Comparison of ENCODE assay signal across 8 cellular contexts in genomic region chr15:38002883-38003477, GRCh38.
DNase-seq lines count a peak whose midpoint lies in the region; ATAC-seq, FAIRE-seq and TF ChIP-seq lines count a peak whose summit lies in the region.

No MANE protein-coding gene starts in this region.

- H3K9me3 Mint-ChIP-seq in chondrocyte (ENCODE audit: low read depth): peaks cover 23% of the 10 kb centered on the region

- FAIRE-seq in urothelium cell line (lab: Jason Lieb, UNC): no peak

- TF ChIP-seq CTCF in chondrocyte (IDR thresholded peaks at IDR 0.05): peak; percentile 86

- no peaks in the 10 kb centered on the region for H3K4me1 ChIP-seq in NT2/D1 (ENCODE audit: insufficient read depth, insufficient read length)

- H3K36me3 Mint-ChIP-seq in chondrocyte (ENCODE audit: low read depth): peaks cover 7% of the 10 kb centered on the region

- ATAC-seq in GM21619 (IDR thresholded peaks at IDR 0.05; ENCODE audit: unreplicated experiment) (peak; percentile 80), left lobe of liver (peak; percentile 70), GM21737 (IDR thresholded peaks at IDR 0.05; ENCODE audit: unreplicated experiment) (no peak)

- H3K9me3 ChIP-seq in NT2/D1 (ENCODE audit: insufficient read depth, low read length): no peaks in the 10 kb centered on the region

- peaks cover 8% of the 10 kb centered on the region for H3K4me1 Mint-ChIP-seq in chondrocyte (ENCODE audit: low read depth)

- H3K4me3 ChIP-seq in NT2/D1 (ENCODE audit: insufficient read length, low read depth): no peak overlapping the region

- H3K27me3 Mint-ChIP-seq in chondrocyte (ENCODE audit: low read depth): no peaks in the 10 kb centered on the region

- no peak overlapping the region for H3K27ac Mint-ChIP-seq in chondrocyte (ENCODE audit: unreplicated experiment)

- no peak overlapping the region for H3K9ac ChIP-seq in NT2/D1 (ENCODE audit: insufficient read length, low read depth)

- no peaks in the 10 kb centered on the region for H3K36me3 ChIP-seq in NT2/D1 (ENCODE audit: insufficient read depth, insufficient read length, low read length)

- peak; percentile 74 for DNase-seq in EL
- DNase-seq in NT2/D1 (ENCODE audit: low read depth, low spot score): peak; percentile 56
- DNase-seq in chondrocyte (ENCODE audit: low spot score): no peak
- DNase-seq in left lobe of liver (ENCODE audit: low spot score): no peak
- peak; percentile 38 for DNase-seq in urothelium cell line (ENCODE audit: low spot score)
- no peak for DNase-seq in effector CD8-positive, alpha-beta T cell (lab: John Stamatoyannopoulos, UW)

- no peaks in the 10 kb centered on the region for H3K27me3 ChIP-seq in NT2/D1 (ENCODE audit: insufficient read depth, insufficient read length)

- no peak overlapping the region for H3K4me3 Mint-ChIP-seq in chondrocyte (ENCODE audit: unreplicated experiment)

Comparison
In these comparisons a context has a peak if more than half of its experiments do, and no peak if none do; other contexts are left out.
1. DNase-seq: peak in EL (single experiment), NT2/D1 (single experiment) and urothelium cell line (single experiment); none in chondrocyte (single experiment), left lobe of liver (single experiment) and effector CD8-positive, alpha-beta T cell (single experiment).